ENCODE assay signal across 8 cellular contexts in the genomic region with DNA sequence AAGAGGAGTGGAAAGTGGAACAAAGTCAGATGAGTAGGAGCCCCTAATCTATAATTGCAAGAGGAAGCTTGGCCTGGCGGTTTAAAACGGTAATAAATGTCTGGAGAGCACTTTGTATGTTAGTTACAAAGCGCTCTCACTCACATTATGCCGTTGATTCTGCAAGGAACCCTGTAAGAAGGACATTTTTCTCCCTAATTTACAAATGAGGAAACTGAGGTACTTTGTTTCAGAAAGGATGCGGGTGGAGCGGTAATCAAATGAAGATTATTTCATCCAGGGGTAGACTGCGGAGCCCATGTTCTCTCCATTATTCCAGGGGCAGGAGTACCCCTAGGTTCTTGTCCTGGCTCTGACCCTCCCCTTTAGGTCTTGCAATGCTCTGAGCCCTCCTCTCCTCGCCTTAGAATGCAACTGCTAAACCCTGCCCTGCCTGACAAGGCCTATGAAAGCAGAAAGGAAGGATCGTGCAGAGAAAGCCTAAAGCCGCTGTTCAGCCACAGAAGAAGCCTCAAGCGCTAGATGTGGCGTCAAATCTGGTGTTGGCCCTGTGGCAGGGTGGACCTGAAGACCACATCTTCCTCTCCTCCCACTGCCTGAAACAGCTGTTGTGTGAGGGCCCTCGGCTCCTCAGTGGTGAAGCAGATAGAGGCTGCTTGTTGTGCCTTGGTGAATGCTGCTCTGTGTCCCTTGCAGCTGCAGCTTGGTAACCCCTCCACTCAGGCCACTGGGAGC. TPM values are rescaled to one million over a fixed set of nuclear protein-coding genes. Genes with fewer than 3 reads are reported as not detected.
DNase-seq lines count a peak whose midpoint lies in the region; ATAC-seq and TF ChIP-seq lines count a peak whose summit lies in the region.

No MANE protein-coding gene starts in this region.

- H3K27me3 ChIP-seq in PC-3 (ENCODE audit: low read length) (no peaks in the 10 kb centered on the region), endodermal cell (ENCODE audit: control insufficient read depth, insufficient read depth, low read length, poor library complexity, severe bottlenecking) (no peaks in the 10 kb centered on the region)

- no peak for TF ChIP-seq CTCF in GM13976 (IDR thresholded peaks at IDR 0.05; ENCODE audit: borderline replicate concordance, control extremely low read depth, extremely low read depth, insufficient read depth, missing control alignments)
- TF ChIP-seq CTCF in PC-3 (conservative IDR thresholded peaks at IDR 0.05; ENCODE audit: low read depth, low read length) = no peak
- TF ChIP-seq CTCF in endodermal cell (conservative IDR thresholded peaks at IDR 0.05) = no peak

- POLR2A ChIA-PET in PC-3 (lab: Charles Lee; ENCODE audit: unreplicated experiment) = no interaction called here

- intact Hi-C loops in PC-3 (cut with micrococcal nuclease) = no loop called here

- peaks cover 24% of the 10 kb centered on the region for H3K79me2 ChIP-seq in PC-3 (ENCODE audit: low read length)

- peaks cover 29% of the 10 kb centered on the region for H3K4me1 Mint-ChIP-seq in endodermal cell

- peaks cover 10% of the 10 kb centered on the region for H3K36me3 ChIP-seq in PC-3 (ENCODE audit: low read depth, low read length)
- peaks cover 21% of the 10 kb centered on the region for H3K36me3 ChIP-seq in endodermal cell (ENCODE audit: control insufficient read depth, insufficient read depth, low read length)

- H3K27ac Mint-ChIP-seq in endodermal cell = peak overlapping the region; percentile 94

- in situ Hi-C loops in GM13976 (cut with MboI; ENCODE audit: low sequenced_read_pairs, unreplicated experiment) = no loop called here

- H2AFZ ChIP-seq in PC-3 (ENCODE audit: low read length) = peak overlapping the region; percentile 89

- ATAC-seq in PC-3 = no peak

- H3K4me3 ChIP-seq in PC-3 (ENCODE audit: low read length) (peak overlapping the region; percentile 79), endodermal cell (ENCODE audit: low read length) (peak overlapping the region; percentile 84)

- CTCF ChIA-PET in PC-3 (lab: Charles Lee) = interaction anchor here (0.7 kb wide), 1 partner anchor 8 kb away, joined by 9 read pairs; no protein-coding TSS in a partner anchor

- no peaks in the 10 kb centered on the region for H4K20me1 ChIP-seq in PC-3 (ENCODE audit: low read length)

- peak; percentile 44 for DNase-seq in GM13976 (ENCODE audit: low spot score)
- no peak for DNase-seq in PC-3
- peak; percentile 69 for DNase-seq in endodermal cell
- peak in 55 of 56 donors; percentile 21 to 94 (median 74) for DNase-seq in nucleus accumbens (lab: John Stamatoyannopoulos, UW)
- DNase-seq in GM03348 (ENCODE audit: low spot score) = no peak
- DNase-seq in activated effector memory CD4-positive, alpha-beta T cell treated with anti-CD3 and anti-CD28 coated beads, Interleukin-2, amount 50 U/mL, for 16 hours = no peak
- DNase-seq in stimulated activated naive CD4-positive, alpha-beta T cell treated with Interleukin-2 at 50 U/mL for 16 hours (lab: John Stamatoyannopoulos, UW) = no peak
- DNase-seq in stimulated activated CD4-positive, alpha-beta T cell treated with anti-CD3 and anti-CD28 coated beads, Interleukin-4, amount 100 ng/mL, for 4 hours = no peak

- peaks cover 14% of the 10 kb centered on the region for H3K36me3 Mint-ChIP-seq in endodermal cell (ENCODE audit: low read depth)

- 72 to 82% methylated on average over 12 to 13 of the region's 13 CpGs for WGBS in endodermal cell (ENCODE audit: insufficient coverage in 1 of 2, insufficient read length in 1 of 2), 2 experiments

- H3K4me3 Mint-ChIP-seq in endodermal cell = peak overlapping the region; percentile 70

- H3K9me3 Mint-ChIP-seq in endodermal cell = no peaks in the 10 kb centered on the region

- H3K4me1 ChIP-seq in PC-3 (ENCODE audit: insufficient read depth, low read length) (peaks cover 10% of the 10 kb centered on the region), endodermal cell (ENCODE audit: control insufficient read depth, insufficient read depth, low read length) (peaks cover 4% of the 10 kb centered on the region)

- H3K9me2 ChIP-seq in PC-3 (replicated peaks; ENCODE audit: low read length) = no peaks in the 10 kb centered on the region

- H3K27ac ChIP-seq in PC-3 (ENCODE audit: low read length) (no peak overlapping the region), endodermal cell (ENCODE audit: low read depth, low read length) (no peak overlapping the region)

- no peaks in the 10 kb centered on the region for H3F3A ChIP-seq in PC-3 (ENCODE audit: low read length, unreplicated experiment)

- no TSS peak for BruUV-seq in PC-3 (replicated peaks; lab: Mats Ljungman, UMichigan)

- no peaks in the 10 kb centered on the region for H3K27me3 Mint-ChIP-seq in endodermal cell (ENCODE audit: insufficient read depth)

- no peak overlapping the region for H3K9ac ChIP-seq in PC-3 (ENCODE audit: low read length)
- H3K9ac ChIP-seq in endodermal cell (ENCODE audit: extremely low read depth, low read length, poor library complexity, severe bottlenecking) = no peak overlapping the region

- H3K9me3 ChIP-seq in PC-3 (ENCODE audit: low read length) (no peaks in the 10 kb centered on the region), endodermal cell (ENCODE audit: control insufficient read depth, low read length) (no peaks in the 10 kb centered on the region)

- H3K4me2 ChIP-seq in PC-3 (ENCODE audit: low read length) = peak overlapping the region; percentile 95

RNA-seq across cellular contexts. Expression of gene PACC1, which starts 0.6 kb away (rescaled TPM):
- total RNA-seq in PC-3 (2014; rRNA removed) (18.7 and 37.5 TPM in 2 replicates), endodermal cell (10 to 100 TPM; 17.3 to 27.4 TPM)
- 31.0 TPM for polyA plus RNA-seq in endodermal cell (2013, experiment 1 of 2)
- 28.6 TPM for polyA plus RNA-seq in endodermal cell (2013, experiment 2 of 2)

RNA-seq across cellular contexts. Expression of gene NENF, which starts 17.4 kb away (rescaled TPM):
- total RNA-seq in PC-3 (2014; rRNA removed) (153 and 161 TPM in 2 replicates), endodermal cell (10 to 100 TPM; 27.0 to 35.3 TPM)
- polyA plus RNA-seq in endodermal cell (2013, experiment 1 of 2) = 22.5 TPM
- 20.2 TPM for polyA plus RNA-seq in endodermal cell (2013, experiment 2 of 2)

Comparison
In these comparisons a context has a peak if more than half of its experiments do, and no peak if none do; other contexts are left out.
1. DNase-seq: peak in GM13976 (single experiment), endodermal cell (single experiment) and nucleus accumbens (55 of 56); none in PC-3 (single experiment), GM03348 (single experiment), activated effector memory CD4-positive, alpha-beta T cell treated with anti-CD3 and anti-CD28 coated beads, Interleukin-2, amount 50 U/mL, for 16 hours (single experiment), stimulated activated naive CD4-positive, alpha-beta T cell treated with Interleukin-2 at 50 U/mL for 16 hours (single experiment) and stimulated activated CD4-positive, alpha-beta T cell treated with anti-CD3 and anti-CD28 coated beads, Interleukin-4, amount 100 ng/mL, for 4 hours (0 of 2).